ENCODE assay signal across 29 cellular contexts in genomic region chr11:104279587-104279986, GRCh38.
"Had no signal": no experiment of that assay in that cellular context is flagged by ENCODE, and none has a peak within 500 bp of the region (broad histone marks: within the 10 kb centered on the region; RNA-seq: fewer than 3 reads in every experiment).

No MANE protein-coding gene starts in this region.

- H3K4me1 ChIP-seq: SJCRH30 had no signal

- H3K9me3 ChIP-seq: SJCRH30 had no signal

- H3K36me3 ChIP-seq: brain microvascular endothelial cell, SJCRH30 had no signal

- FAIRE-seq: TTC549 had no signal

- H3K27me3 ChIP-seq: brain microvascular endothelial cell, SJCRH30 had no signal

- H3K4me3 ChIP-seq: SJCRH30, SK-N-MC had no signal

- H3K27ac Mint-ChIP-seq: activated CD4-positive, alpha-beta memory T cell treated with anti-CD3 and anti-CD28 coated beads for 36 hours; activated CD4-positive, alpha-beta T cell treated with anti-CD3 and anti-CD28 coated beads for 36 hours; activated naive CD4-positive, alpha-beta T cell treated with anti-CD3 and anti-CD28 coated beads for 36 hours; activated naive CD4-positive, alpha-beta T cell treated with anti-CD3 and anti-CD28 coated beads, Interleukin-2, amount 50 U/mL, for 72 hours; activated naive CD8-positive, alpha-beta T cell treated with anti-CD3 and anti-CD28 coated beads, Interleukin-2, amount 50 U/mL, for 24 hours; activated T-helper 1 cell treated with anti-CD3 and anti-CD28 coated beads, Interleukin-12 subunit alpha, Interleukin-12 subunit beta, Interleukin-2, Interleukin-4 antibody, amounts not matched to agents 30 ng/mL and 10 ng/mL and 1 ng/mL, durations not matched to agents 14 hours and 24 hours and 36 hours had no signal

- H3K4me3 Mint-ChIP-seq: activated CD4-positive, alpha-beta memory T cell treated with anti-CD3 and anti-CD28 coated beads for 36 hours; activated CD4-positive, alpha-beta T cell treated with anti-CD3 and anti-CD28 coated beads for 36 hours; activated naive CD4-positive, alpha-beta T cell treated with anti-CD3 and anti-CD28 coated beads for 36 hours; activated naive CD8-positive, alpha-beta T cell treated with anti-CD3 and anti-CD28 coated beads, Interleukin-2, amount 50 U/mL, for 24 hours; activated T-cell treated with anti-CD3 and anti-CD28 coated beads, Interleukin-2, amount 50 U/mL, for 4 hours; activated T-helper 1 cell treated with anti-CD3 and anti-CD28 coated beads, Interleukin-12 subunit alpha, Interleukin-12 subunit beta, Interleukin-2, Interleukin-4 antibody, amounts not matched to agents 30 ng/mL and 10 ng/mL and 1 ng/mL, durations not matched to agents 14 hours and 24 hours and 36 hours had no signal

- H3K27ac ChIP-seq: brain microvascular endothelial cell, SJCRH30, SK-N-MC had no signal

- DNase-seq: activated CD4-positive, alpha-beta memory T cell treated with anti-CD3 and anti-CD28 coated beads for 36 hours; activated CD4-positive, alpha-beta T cell treated with anti-CD3 and anti-CD28 coated beads for 36 hours; activated CD4-positive, alpha-beta T cell treated with anti-CD3 and anti-CD28 coated beads, Interleukin-2, amount 50 U/mL, for 1 hour; activated CD8-positive, alpha-beta memory T cell treated with anti-CD3 and anti-CD28 coated beads, Interleukin-2, amount 50 U/mL, for 4 hours; activated gamma-delta T cell treated with Interleukin-2 at 50 U/mL for 16 hours; activated naive CD4-positive, alpha-beta T cell treated with anti-CD3 and anti-CD28 coated beads for 36 hours; activated naive CD8-positive, alpha-beta T cell treated with anti-CD3 and anti-CD28 coated beads, Interleukin-2, amount 50 U/mL, for 24 hours; activated T-cell treated with anti-CD3 and anti-CD28 coated beads for 4 hours; activated T-cell treated with anti-CD3 and anti-CD28 coated beads, Interleukin-2, amount 50 U/mL, for 4 hours; amniotic stem cell; aorta; brain microvascular endothelial cell; Kasumi-1; MM.1S; NCI-H1092; NCI-H1436 treated with DMSO at 0.1 percent for 48 hours; NCI-H1694 treated with DMSO at 0.1 percent for 48 hours; NCI-H2029; NCI-H345; NCI-H524 treated with DMSO at 0.1 percent for 48 hours; SHP77; SJCRH30; T1000 had no signal

- H3K27me3 Mint-ChIP-seq: activated CD4-positive, alpha-beta memory T cell treated with anti-CD3 and anti-CD28 coated beads for 36 hours; activated CD4-positive, alpha-beta T cell treated with anti-CD3 and anti-CD28 coated beads for 36 hours; activated naive CD8-positive, alpha-beta T cell treated with anti-CD3 and anti-CD28 coated beads, Interleukin-2, amount 50 U/mL, for 24 hours had no signal

- H3K9me3 Mint-ChIP-seq: activated CD4-positive, alpha-beta memory T cell treated with anti-CD3 and anti-CD28 coated beads for 36 hours; activated naive CD4-positive, alpha-beta T cell treated with anti-CD3 and anti-CD28 coated beads for 36 hours; activated naive CD4-positive, alpha-beta T cell treated with anti-CD3 and anti-CD28 coated beads, Interleukin-2, amount 50 U/mL, for 72 hours; activated naive CD8-positive, alpha-beta T cell treated with anti-CD3 and anti-CD28 coated beads, Interleukin-2, amount 50 U/mL, for 24 hours; activated T-cell treated with anti-CD3 and anti-CD28 coated beads, Interleukin-2, amount 50 U/mL, for 4 hours; activated T-helper 1 cell treated with anti-CD3 and anti-CD28 coated beads, Interleukin-12 subunit alpha, Interleukin-12 subunit beta, Interleukin-2, Interleukin-4 antibody, amounts not matched to agents 30 ng/mL and 10 ng/mL and 1 ng/mL, durations not matched to agents 14 hours and 24 hours and 36 hours had no signal

- ATAC-seq: activated CD4-positive, alpha-beta T cell treated with anti-CD3 and anti-CD28 coated beads for 36 hours; activated CD4-positive, CD25-positive, alpha-beta regulatory T cell treated with anti-CD3 and anti-CD28 coated beads, Interleukin-2, amount 50 U/mL, for 24 hours; activated naive CD4-positive, alpha-beta T cell treated with anti-CD3 and anti-CD28 coated beads, Interleukin-2, amount 50 U/mL, for 72 hours; activated naive CD8-positive, alpha-beta T cell treated with anti-CD3 and anti-CD28 coated beads, Interleukin-2, amount 50 U/mL, for 24 hours; activated T-cell treated with anti-CD3 and anti-CD28 coated beads, Interleukin-2, amount 50 U/mL, for 4 hours; Panc1 had no signal

- H3K36me3 Mint-ChIP-seq: activated CD4-positive, alpha-beta memory T cell treated with anti-CD3 and anti-CD28 coated beads for 36 hours; activated naive CD4-positive, alpha-beta T cell treated with anti-CD3 and anti-CD28 coated beads, Interleukin-2, amount 50 U/mL, for 72 hours had no signal

- H3K4me1 Mint-ChIP-seq: activated CD4-positive, alpha-beta T cell treated with anti-CD3 and anti-CD28 coated beads for 36 hours; activated naive CD8-positive, alpha-beta T cell treated with anti-CD3 and anti-CD28 coated beads, Interleukin-2, amount 50 U/mL, for 24 hours had no signal
